Comparison of ENCODE assay signal across 6 cellular contexts in genomic region chr1:150256549-150257341, GRCh38.
DNase-seq lines count a peak whose midpoint lies in the region; ATAC-seq lines count a peak whose summit lies in the region.

No MANE protein-coding gene starts in this region.

- no peak for ATAC-seq in HG03439 (IDR thresholded peaks at IDR 0.05; ENCODE audit: unreplicated experiment)

- DNase-seq in Ammon's horn (ENCODE audit: low spot score) (peak; percentile 87), SHP77 treated with DMSO at 0.1 percent for 48 hours (lab: John Stamatoyannopoulos, UW) (peak; percentile 62), left kidney (ENCODE audit: low read depth, low spot score) (peak; percentile 71), MV-4-11 (lab: John Stamatoyannopoulos, UW) (no peak)
- no peak for DNase-seq in effector CD4-positive, alpha-beta T cell

Comparison
In these comparisons a context has a peak if more than half of its experiments do, and no peak if none do; other contexts are left out.
1. DNase-seq: peak in Ammon's horn (single experiment), SHP77 treated with DMSO at 0.1 percent for 48 hours (single experiment) and left kidney (single experiment); none in effector CD4-positive, alpha-beta T cell (single experiment) and MV-4-11 (single experiment).